In the genomic region with DNA sequence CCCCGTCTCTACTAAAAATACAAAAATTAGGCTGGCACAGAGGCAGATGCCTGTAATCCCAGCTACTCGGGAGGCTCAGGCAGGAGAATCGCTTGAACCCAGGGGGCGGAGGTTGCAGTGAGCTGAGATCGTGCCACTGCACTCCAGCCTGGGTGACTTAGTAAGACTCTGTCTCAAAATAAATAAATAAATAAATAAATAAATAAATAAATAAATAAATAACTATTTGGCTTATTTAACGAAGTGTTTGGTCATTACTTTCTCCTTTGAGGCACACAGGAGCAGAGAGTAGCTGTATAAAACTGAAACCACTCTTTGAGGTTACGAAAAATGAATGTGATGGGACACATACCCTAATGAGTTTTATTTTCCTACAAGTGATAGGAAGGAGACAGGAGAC, we compare ENCODE assay signal across 1 cellular context. TPM values are rescaled to one million over a fixed set of nuclear protein-coding genes. Genes with fewer than 3 reads are reported as not detected.
"Had no signal": no experiment of that assay in that cellular context is flagged by ENCODE, and none has a peak within 500 bp of the region (broad histone marks: within the 10 kb centered on the region; RNA-seq: fewer than 3 reads in every experiment).

No MANE protein-coding gene starts in this region.

RNA-seq across cellular contexts. Expression of gene FRZB, which starts 26.6 kb away (rescaled TPM):
- total RNA-seq: NCI-H460 had no signal
